In the genomic region with DNA sequence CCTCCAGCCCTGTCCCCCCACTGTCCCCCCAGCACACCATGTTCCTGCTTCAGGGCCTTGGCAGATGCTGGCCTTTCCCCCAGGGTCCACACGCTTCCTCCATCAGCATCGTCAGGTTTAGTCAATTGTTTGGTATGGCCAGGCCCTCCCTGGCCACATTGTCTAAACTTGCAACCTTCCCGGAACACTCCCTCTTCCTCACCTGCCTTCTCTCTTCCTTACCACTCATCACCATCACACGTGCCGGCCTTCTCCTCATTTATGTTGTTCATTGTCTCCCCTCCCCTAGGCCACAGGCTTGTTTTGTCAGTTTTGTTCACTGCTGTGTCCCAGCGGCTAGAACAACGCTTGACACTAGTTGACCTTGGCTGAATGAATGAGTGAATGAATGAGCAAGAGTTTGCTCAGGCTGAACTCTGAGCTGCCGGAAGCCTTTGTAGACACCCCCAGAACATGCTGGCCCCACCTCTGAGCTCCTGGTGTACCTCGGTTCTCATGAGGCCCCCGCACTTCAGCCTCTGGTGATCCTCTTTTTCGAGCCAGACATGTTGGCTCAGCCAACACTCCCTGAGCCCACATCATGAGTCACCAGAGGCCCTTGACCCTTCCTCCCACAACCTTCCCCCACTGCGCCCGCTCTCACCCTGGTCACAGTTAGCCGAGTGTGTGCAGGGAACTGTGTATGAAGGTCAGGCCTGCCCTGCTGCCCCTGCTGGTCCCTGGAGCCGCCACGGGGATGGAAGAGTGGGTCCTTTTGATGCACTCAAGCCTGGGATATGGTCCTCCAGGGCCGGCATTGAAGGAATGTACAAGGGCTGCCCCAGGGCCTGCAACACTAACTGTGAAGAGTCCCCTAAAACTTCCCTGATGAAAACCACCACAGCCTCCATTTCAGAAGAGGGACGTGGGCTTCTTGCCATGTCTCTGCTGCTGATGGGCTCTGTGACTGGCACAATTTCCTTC, we compare ENCODE assay signal across 1 cellular context.
A peak's percentile ranks its signal among the peaks of the same experiment; 100 is the strongest.
TF ChIP-seq lines count a peak whose summit lies in the region.

No MANE protein-coding gene starts in this region.

TF ChIP-seq in IMR-90, 13 proteins besides CTCF, POLR2A, EP300 and RAD21 (continued from another document):
- TF ChIP-seq, protein P1, sequence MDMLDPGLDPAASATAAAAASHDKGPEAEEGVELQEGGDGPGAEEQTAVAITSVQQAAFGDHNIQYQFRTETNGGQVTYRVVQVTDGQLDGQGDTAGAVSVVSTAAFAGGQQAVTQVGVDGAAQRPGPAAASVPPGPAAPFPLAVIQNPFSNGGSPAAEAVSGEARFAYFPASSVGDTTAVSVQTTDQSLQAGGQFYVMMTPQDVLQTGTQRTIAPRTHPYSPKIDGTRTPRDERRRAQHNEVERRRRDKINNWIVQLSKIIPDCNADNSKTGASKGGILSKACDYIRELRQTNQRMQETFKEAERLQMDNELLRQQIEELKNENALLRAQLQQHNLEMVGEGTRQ (IDR thresholded peaks at IDR 0.05; ENCODE audit: low read depth, low read length), result peak; percentile 13; the same call in 1 of the 2 replicates
- TF ChIP-seq NFE2L2 (IDR thresholded peaks at IDR 0.05; ENCODE audit: low read depth, low read length) (peak; percentile 40; the same call in 1 of the 2 replicates), MXI1 (IDR thresholded peaks at IDR 0.05; ENCODE audit: borderline replicate concordance, low read depth, low read length) (no peak), MAFK (IDR thresholded peaks at IDR 0.05; ENCODE audit: low read depth, low read length) (peak; percentile 70; the same call in 1 of the 2 replicates), CHD1 (IDR thresholded peaks at IDR 0.05; ENCODE audit: low read depth, low read length) (no peak)
- TF ChIP-seq, protein P2, sequence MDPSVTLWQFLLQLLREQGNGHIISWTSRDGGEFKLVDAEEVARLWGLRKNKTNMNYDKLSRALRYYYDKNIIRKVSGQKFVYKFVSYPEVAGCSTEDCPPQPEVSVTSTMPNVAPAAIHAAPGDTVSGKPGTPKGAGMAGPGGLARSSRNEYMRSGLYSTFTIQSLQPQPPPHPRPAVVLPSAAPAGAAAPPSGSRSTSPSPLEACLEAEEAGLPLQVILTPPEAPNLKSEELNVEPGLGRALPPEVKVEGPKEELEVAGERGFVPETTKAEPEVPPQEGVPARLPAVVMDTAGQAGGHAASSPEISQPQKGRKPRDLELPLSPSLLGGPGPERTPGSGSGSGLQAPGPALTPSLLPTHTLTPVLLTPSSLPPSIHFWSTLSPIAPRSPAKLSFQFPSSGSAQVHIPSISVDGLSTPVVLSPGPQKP (IDR thresholded peaks at IDR 0.05; ENCODE audit: borderline replicate concordance, low read depth, low read length), result no peak
TF ChIP-seq in IMR-90: peak in this region for 8.
